Comparison of ENCODE assay signal across 7 cellular contexts in genomic region chr3:186646841-186647240, GRCh38.
"Had no signal": no experiment of that assay in that cellular context is flagged by ENCODE, and none has a peak within 500 bp of the region (broad histone marks: within the 10 kb centered on the region; RNA-seq: fewer than 3 reads in every experiment).

No MANE protein-coding gene starts in this region.

- H3K4me3 Mint-ChIP-seq: GM23338, H9, IgD-negative memory B cell had no signal

- ATAC-seq: GM23338, HepG2 had no signal

- H3K27me3 Mint-ChIP-seq: IgD-negative memory B cell had no signal

- H3K9me3 Mint-ChIP-seq: GM23338, H9 had no signal

- H2AFZ ChIP-seq: GM23338 had no signal

- H3K4me2 ChIP-seq: GM23338 had no signal

- H3K4me3 ChIP-seq: GM23338 had no signal

- H3K27ac Mint-ChIP-seq: GM23338, H9, IgD-negative memory B cell had no signal

- H3K27ac ChIP-seq: HL-60 had no signal

- DNase-seq: H9, HCEC 1CT, KBM-7 had no signal
